ENCODE assay signal across 1 cellular context in genomic region chr12:24821691-24822090, GRCh38.
TF ChIP-seq lines count a peak whose summit lies in the region.

No MANE protein-coding gene starts in this region.

TF ChIP-seq in HepG2, 621 proteins besides CTCF, POLR2A, EP300 and RAD21 (continued from another document):
- TF ChIP-seq DMTF1 (CRISPR knock-in tag; IDR thresholded peaks at IDR 0.05), result no peak
- no peak for TF ChIP-seq ZEB1 (IDR thresholded peaks at IDR 0.05; ENCODE audit: insufficient replicate concordance, low read depth)
